ENCODE assay signal across 19 cellular contexts in genomic region chrX:74246524-74246923, GRCh38. TPM values are rescaled to one million over a fixed set of nuclear protein-coding genes. Genes with fewer than 3 reads are reported as not detected.
DNase-seq lines count a peak whose midpoint lies in the region; ATAC-seq, FAIRE-seq and TF ChIP-seq lines count a peak whose summit lies in the region.
"Had no signal": no experiment of that assay in that cellular context is flagged by ENCODE, and none has a peak within 500 bp of the region (broad histone marks: within the 10 kb centered on the region; RNA-seq: fewer than 3 reads in every experiment).

No MANE protein-coding gene starts in this region.

- no peak for ATAC-seq in T-helper 17 cell
- no peak for ATAC-seq in GM21447 (IDR thresholded peaks at IDR 0.05; ENCODE audit: unreplicated experiment)
- ATAC-seq in GM21529 (IDR thresholded peaks at IDR 0.05; ENCODE audit: unreplicated experiment), result no peak
- ATAC-seq: left lung; stimulated activated naive B cell treated with anti-CD40 and anti-IgM and Interleukin-4, amounts not matched to agents 10 μg/mL and 1 μg/mL and 100 μg/mL, for 72 hours; upper lobe of right lung had no signal

- H3K4me3 Mint-ChIP-seq in T-helper 17 cell, result no peak overlapping the region
- H3K4me3 Mint-ChIP-seq: brain; stimulated activated naive B cell treated with anti-CD40 and anti-IgM and Interleukin-4, amounts not matched to agents 10 μg/mL and 1 μg/mL and 100 μg/mL, for 72 hours; T-helper 1 cell treated with Interleukin-12 subunit alpha and Interleukin-12 subunit beta and Interleukin-4 antibody, amounts not matched to agents 30 μg/mL and 1 μg/mL, for 36 hours had no signal

- H3K4me1 Mint-ChIP-seq in T-helper 17 cell, result peaks cover 5% of the 10 kb centered on the region

- no peaks in the 10 kb centered on the region for H3K27me3 Mint-ChIP-seq in T-helper 17 cell
- H3K27me3 Mint-ChIP-seq: stimulated activated naive B cell treated with anti-CD40 and anti-IgM and Interleukin-4, amounts not matched to agents 10 μg/mL and 1 μg/mL and 100 μg/mL, for 72 hours had no signal

- no peaks in the 10 kb centered on the region for H3K36me3 Mint-ChIP-seq in T-helper 17 cell (ENCODE audit: low read depth)

- DNase-seq in AG10803 (ENCODE audit: low read depth) (peak; percentile 32), HPDE6-E6E7 (ENCODE audit: extremely low spot score) (peak; percentile 8), T-helper 17 cell (no peak), fibroblast of villous mesenchyme (ENCODE audit: low read depth) (peak; percentile 44), GM12892 (ENCODE audit: insufficient read length) (no peak), hippocampal formation (lab: John Stamatoyannopoulos, UW) (no peak)
- DNase-seq: activated CD4-positive, alpha-beta T cell treated with anti-CD3 and anti-CD28 coated beads for 1 hour; activated naive CD4-positive, alpha-beta T cell treated with Interleukin-2 at 50 U/mL for 16 hours; Karpas-422; left lung; NCI-H1930; NCI-H748 treated with DMSO at 0.1 percent for 48 hours; stimulated activated naive B cell treated with anti-CD40 and anti-IgM and Interleukin-4, amounts not matched to agents 10 μg/mL and 1 μg/mL and 100 μg/mL, for 72 hours; upper lobe of right lung had no signal

- H3K4me3 ChIP-seq in AG10803 (ENCODE audit: low read length) (no peak overlapping the region), fibroblast of villous mesenchyme (ENCODE audit: low read depth, low read length) (no peak overlapping the region)
- H3K4me3 ChIP-seq: left lung, upper lobe of right lung had no signal

- no peak for FAIRE-seq in GM12892 (lab: Jason Lieb, UNC)

- TF ChIP-seq POLR2A in GM12892 (IDR thresholded peaks at IDR 0.05; ENCODE audit: low read depth, low read length), result no peak

- no peaks in the 10 kb centered on the region for H3K9me3 ChIP-seq in T-helper 17 cell (ENCODE audit: control insufficient read depth, low read length, poor library complexity, severe bottlenecking)
- H3K9me3 ChIP-seq: left lung, upper lobe of right lung had no signal

- peak overlapping the region; percentile 8 for H3K27ac Mint-ChIP-seq in T-helper 17 cell
- H3K27ac Mint-ChIP-seq: stimulated activated naive B cell treated with anti-CD40 and anti-IgM and Interleukin-4, amounts not matched to agents 10 μg/mL and 1 μg/mL and 100 μg/mL, for 72 hours; T-helper 1 cell treated with Interleukin-12 subunit alpha and Interleukin-12 subunit beta and Interleukin-4 antibody, amounts not matched to agents 30 μg/mL and 1 μg/mL, for 36 hours had no signal

- TF ChIP-seq CTCF in AG10803 (conservative IDR thresholded peaks at IDR 0.05; ENCODE audit: low read length) (no peak), fibroblast of villous mesenchyme (IDR thresholded peaks at IDR 0.05; ENCODE audit: insufficient read depth, low read depth, low read length) (no peak)

RNA-seq across cellular contexts. Expression of gene ZCCHC13, which starts 57.5 kb away (rescaled TPM):
- total RNA-seq in T-helper 17 cell (not detected), fibroblast of villous mesenchyme (not detected in 2 replicates)
- not detected for polyA plus RNA-seq in GM12892 (2012; ENCODE audit: missing spikeins)
- total RNA-seq: dermis microvascular lymphatic vessel endothelial cell, left lung, upper lobe of right lung had no signal

Comparison
In these comparisons a context has a peak if more than half of its experiments do, and no peak if none do; other contexts are left out.
1. DNase-seq: peak in AG10803 (single experiment), HPDE6-E6E7 (single experiment) and fibroblast of villous mesenchyme (single experiment); none in T-helper 17 cell (0 of 3), GM12892 (single experiment) and hippocampal formation (0 of 2).